8 cellular contexts compared by ENCODE assay signal in genomic region chr12:111444706-111445310, GRCh38. TPM values are rescaled to one million over a fixed set of nuclear protein-coding genes. Genes with fewer than 3 reads are reported as not detected.
A peak's percentile ranks its signal among the peaks of the same experiment; 100 is the strongest.
DNase-seq lines count a peak whose midpoint lies in the region; ATAC-seq and TF ChIP-seq lines count a peak whose summit lies in the region.

No MANE protein-coding gene starts in this region.

- peak overlapping the region; percentile 88 for H3K27ac Mint-ChIP-seq in activated CD4-positive, alpha-beta T cell treated with anti-CD3 and anti-CD28 coated beads, Interleukin-2, amount 10 ng/mL, durations not matched to agents 7 days and 5 days
- peak overlapping the region; percentile 96 to 100 for H3K27ac Mint-ChIP-seq in natural killer cell

- H3K4me1 ChIP-seq in effector memory CD4-positive, alpha-beta T cell (ENCODE audit: control insufficient read depth, insufficient read depth, low read length, poor library complexity, severe bottlenecking): peaks cover 67% of the 10 kb centered on the region
- peaks cover 28 to 99% (median 92%) of the 10 kb centered on the region in 5 donors for H3K4me1 ChIP-seq in subcutaneous abdominal adipose tissue (ENCODE audit: control insufficient read depth in 5 of 5, insufficient read depth in 5 of 5, low read length in 5 of 5)

- peak overlapping the region; percentile 78 for H3K27ac ChIP-seq in effector memory CD4-positive, alpha-beta T cell (ENCODE audit: insufficient read depth, low read length, poor library complexity, severe bottlenecking)
- H3K27ac ChIP-seq in subcutaneous abdominal adipose tissue (ENCODE audit: low read depth, low read length): peak overlapping the region; percentile 85

- no peaks in the 10 kb centered on the region for H3K9me3 ChIP-seq in effector memory CD4-positive, alpha-beta T cell (ENCODE audit: control insufficient read depth, low read length)
- H3K9me3 ChIP-seq in subcutaneous abdominal adipose tissue (ENCODE audit: control insufficient read depth in 5 of 5, low read length in 5 of 5): no peaks in the 10 kb centered on the region

- peaks cover 31% of the 10 kb centered on the region for H3K36me3 ChIP-seq in effector memory CD4-positive, alpha-beta T cell (ENCODE audit: control insufficient read depth, insufficient read depth, low read length)
- H3K36me3 ChIP-seq in subcutaneous abdominal adipose tissue (ENCODE audit: control insufficient read depth in 5 of 5, insufficient read depth in 5 of 5, low read length in 5 of 5): peaks cover 0 to 71% (median 52%) of the 10 kb centered on the region in 5 donors

- peak; percentile 91 to 96 (median 96) for ATAC-seq in natural killer cell

- H3K9ac ChIP-seq in subcutaneous abdominal adipose tissue (ENCODE audit: low read length in 5 of 5): peak overlapping the region in 3 of 5 donors; percentile 26 to 66 (median 28)

- peaks cover 44% of the 10 kb centered on the region for H3K36me3 Mint-ChIP-seq in activated CD4-positive, alpha-beta T cell treated with anti-CD3 and anti-CD28 coated beads, Interleukin-2, amount 10 ng/mL, durations not matched to agents 7 days and 5 days (ENCODE audit: low read depth)
- H3K36me3 Mint-ChIP-seq in natural killer cell: peaks cover 7% of the 10 kb centered on the region

- POLR2A ChIA-PET in activated CD4-positive, alpha-beta T cell treated with anti-CD3 and anti-CD28 coated beads, Interleukin-2, amount 10 ng/mL, durations not matched to agents 7 days and 5 days (lab: Charles Lee): interaction anchor here (0.6 to 2.2 kb wide), 3 partner anchors 10 to 41 kb away, joined by 3 to 11 read pairs (median 7); no protein-coding TSS in a partner anchor

- CTCF ChIA-PET in activated CD4-positive, alpha-beta T cell treated with anti-CD3 and anti-CD28 coated beads, Interleukin-2, amount 10 ng/mL, durations not matched to agents 7 days and 5 days (lab: Charles Lee): interaction anchor here (0.5 to 8.1 kb wide), 14 partner anchors 10 to 671 kb away, joined by 3 to 79 read pairs (median 4); partner anchors contain the start of gene PHETA1

- no peak overlapping the region for H3K4me3 ChIP-seq in effector memory CD4-positive, alpha-beta T cell (ENCODE audit: insufficient read depth, low read depth, low read length, poor library complexity, severe bottlenecking)
- H3K4me3 ChIP-seq in subcutaneous abdominal adipose tissue (ENCODE audit: low read depth in 1 of 5, low read length in 5 of 5): peak overlapping the region in 1 of 5 donors; percentile 34

- H3K4me3 Mint-ChIP-seq in activated CD4-positive, alpha-beta T cell treated with anti-CD3 and anti-CD28 coated beads, Interleukin-2, amount 10 ng/mL, durations not matched to agents 7 days and 5 days: peak overlapping the region; percentile 35
- H3K4me3 Mint-ChIP-seq in natural killer cell: peak overlapping the region; percentile 80

- intact Hi-C loops in natural killer cell (cut with micrococcal nuclease): loop anchor here (1.0 kb wide), 1 partner anchor 11 kb away; no protein-coding TSS in a partner anchor

- peak in 9 of 14 donors; percentile 28 to 72 (median 62) for DNase-seq in C1 segment of cervical spinal cord (lab: John Stamatoyannopoulos, UW)
- peak; percentile 89 for DNase-seq in GM20000 (ENCODE audit: low spot score)
- peak; percentile 40 for DNase-seq in HT1080 (ENCODE audit: low read depth)
- DNase-seq in activated CD4-positive, alpha-beta T cell treated with anti-CD3 and anti-CD28 coated beads, Interleukin-2, amount 10 ng/mL, durations not matched to agents 7 days and 5 days: peak; percentile 91
- DNase-seq in effector memory CD4-positive, alpha-beta T cell: peak; percentile 75 to 80 (median 76)
- peak; percentile 78 for DNase-seq in natural killer cell
- DNase-seq in ACHN: no peak

- in situ Hi-C loops in ACHN (cut with HindIII; ENCODE audit: low pct_ligation_motif_present, low pct_unique_long_range_greater_than_20kb, low sequenced_read_pairs): no loop called here

- no peaks in the 10 kb centered on the region for H3K27me3 ChIP-seq in effector memory CD4-positive, alpha-beta T cell (replicated peaks; ENCODE audit: control insufficient read depth, insufficient read depth, low read length, poor library complexity, severe bottlenecking)
- no peaks in the 10 kb centered on the region for H3K27me3 ChIP-seq in subcutaneous abdominal adipose tissue (ENCODE audit: control insufficient read depth in 5 of 5, insufficient read depth in 4 of 5, low read length in 5 of 5)

- H3K9me3 Mint-ChIP-seq in activated CD4-positive, alpha-beta T cell treated with anti-CD3 and anti-CD28 coated beads, Interleukin-2, amount 10 ng/mL, durations not matched to agents 7 days and 5 days: no peaks in the 10 kb centered on the region
- no peaks in the 10 kb centered on the region for H3K9me3 Mint-ChIP-seq in natural killer cell

- peaks cover 75% of the 10 kb centered on the region for H3K4me1 Mint-ChIP-seq in activated CD4-positive, alpha-beta T cell treated with anti-CD3 and anti-CD28 coated beads, Interleukin-2, amount 10 ng/mL, durations not matched to agents 7 days and 5 days
- peaks cover 81 to 86% of the 10 kb centered on the region in 2 donors for H3K4me1 Mint-ChIP-seq in natural killer cell

- no peaks in the 10 kb centered on the region for H3K27me3 Mint-ChIP-seq in activated CD4-positive, alpha-beta T cell treated with anti-CD3 and anti-CD28 coated beads, Interleukin-2, amount 10 ng/mL, durations not matched to agents 7 days and 5 days
- no peaks in the 10 kb centered on the region for H3K27me3 Mint-ChIP-seq in natural killer cell (ENCODE audit: low read depth in 2 of 2)

- TF ChIP-seq CTCF in GM20000 (IDR thresholded peaks at IDR 0.05; ENCODE audit: extremely low read depth, missing control alignments) (no peak), natural killer cell (IDR thresholded peaks at IDR 0.05) (no peak)

RNA-seq across cellular contexts. Expression of gene SH2B3, which starts 39.1 kb away (rescaled TPM):
- total RNA-seq in HT1080 (2014; rRNA removed; shearing (Covaris generic)): 60.1 and 69.6 TPM in 2 replicates
- 84.4 and 101 TPM in 2 replicates for polyA plus RNA-seq in HT1080 (2015; cell fraction: cytosol; rRNA removed)
- polyA plus RNA-seq in HT1080 (2015; cell fraction: nucleus; rRNA removed): 49.1 and 50.4 TPM in 2 replicates
- total RNA-seq in activated CD4-positive, alpha-beta T cell treated with anti-CD3 and anti-CD28 coated beads, Interleukin-2, amount 10 ng/mL, durations not matched to agents 7 days and 5 days: 10 to 100 TPM; 29.7 to 29.8 TPM
- 10 to 100 TPM; 68.1 to 81.3 (median 68.4) TPM for total RNA-seq in natural killer cell
